In genomic region chr11:110046759-110047386, GRCh38 we compare ENCODE assay signal across 1 cellular context.
TF ChIP-seq lines count a peak whose summit lies in the region.

No MANE protein-coding gene starts in this region.

TF ChIP-seq in GM23338, 12 proteins besides CTCF, POLR2A, EP300 and RAD21 (continued from another document):
- TF ChIP-seq REST (IDR thresholded peaks at IDR 0.05; ENCODE audit: unreplicated experiment), result no peak
- TF ChIP-seq ETS1 (IDR thresholded peaks at IDR 0.05), result no peak
